Comparison of ENCODE assay signal across 8 cellular contexts in the genomic region with DNA sequence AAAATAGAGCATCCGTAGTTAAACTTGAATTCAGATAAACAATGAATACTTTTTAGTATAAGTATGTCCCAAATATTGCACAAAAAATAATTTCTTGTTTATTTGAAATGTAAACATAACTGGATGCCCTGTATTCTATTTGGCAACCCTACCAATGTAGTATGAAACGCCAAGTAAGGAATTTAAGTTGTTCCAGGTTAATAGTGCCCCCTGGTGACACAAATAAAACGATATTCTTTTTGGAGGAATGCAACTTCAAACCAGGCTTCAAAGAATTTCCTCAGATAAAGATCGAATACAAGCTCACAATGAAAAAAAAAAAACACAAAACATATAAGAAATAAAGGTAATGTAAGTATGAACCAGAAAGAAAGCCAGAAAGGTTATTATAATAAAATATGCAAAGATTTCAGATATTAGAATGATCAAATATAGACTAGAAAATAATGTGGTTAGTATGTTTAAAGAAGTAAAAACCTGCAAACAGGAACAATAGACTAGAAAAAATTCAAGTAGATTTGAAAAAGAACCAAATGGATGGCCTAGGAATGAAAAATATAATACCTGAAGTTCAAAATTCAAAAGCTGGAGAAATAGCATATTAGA. TPM values are rescaled to one million over a fixed set of nuclear protein-coding genes. Genes with fewer than 3 reads are reported as not detected.
DNase-seq lines count a peak whose midpoint lies in the region; ATAC-seq and TF ChIP-seq lines count a peak whose summit lies in the region.

No MANE protein-coding gene starts in this region.

- no peaks in the 10 kb centered on the region for H4K20me1 ChIP-seq in fibroblast of lung (ENCODE audit: control insufficient read depth, extremely low read depth, insufficient read depth, low read length)

- no peak for TF ChIP-seq POLR2A in Peyer's patch (IDR thresholded peaks at IDR 0.05)
- TF ChIP-seq POLR2A in sigmoid colon (IDR thresholded peaks at IDR 0.05): no peak
- no peak for TF ChIP-seq POLR2A in GM18505 (IDR thresholded peaks at IDR 0.05; ENCODE audit: borderline replicate concordance, extremely low read depth, insufficient read depth, insufficient read length)

- peak; percentile 39 for TF ChIP-seq CTCF in BJ (IDR thresholded peaks at IDR 0.05; ENCODE audit: insufficient read depth, low read depth, low read length)
- peak; percentile 11 to 82 (median 64) for TF ChIP-seq CTCF in Peyer's patch (IDR thresholded peaks at IDR 0.05)
- peak; percentile 34 to 38 for TF ChIP-seq CTCF in fibroblast of lung (conservative IDR thresholded peaks at IDR 0.05 in 1 of 2, IDR thresholded peaks at IDR 0.05 in 1 of 2; ENCODE audit: low read depth in 1 of 2, low read length in 2 of 2)
- TF ChIP-seq CTCF in sigmoid colon (IDR thresholded peaks at IDR 0.05): peak; percentile 36 to 46 (median 42)

- POLR2A ChIA-PET in BJ (lab: Charles Lee): interaction anchor here (0.6 kb wide), 1 partner anchor 194 kb away, joined by 3 read pairs; no protein-coding TSS in a partner anchor

- no peak overlapping the region for H2AFZ ChIP-seq in fibroblast of lung (ENCODE audit: low read length)

- H3K4me1 ChIP-seq in Peyer's patch: peaks cover 0 to 7% (median 0%) of the 10 kb centered on the region in 4 donors
- peaks cover 2% of the 10 kb centered on the region for H3K4me1 ChIP-seq in fibroblast of lung (ENCODE audit: control insufficient read depth, extremely low read depth, insufficient read depth, low read length)
- peaks cover 0 to 3% (median 0%) of the 10 kb centered on the region in 4 donors for H3K4me1 ChIP-seq in sigmoid colon

- TF ChIP-seq EP300 in sigmoid colon (IDR thresholded peaks at IDR 0.05): no peak

- ATAC-seq in GM21390 (IDR thresholded peaks at IDR 0.05; ENCODE audit: unreplicated experiment) (peak; percentile 55), GM18505 (IDR thresholded peaks at IDR 0.05; ENCODE audit: unreplicated experiment) (no peak), Right ventricle myocardium inferior (no peak)

- CTCF ChIA-PET in BJ (lab: Yijun Ruan, JAX): interaction anchor here (0.7 to 8.5 kb wide), 12 partner anchors 10 to 273 kb away, joined by 3 to 160 read pairs (median 3); no protein-coding TSS in a partner anchor

- H3K36me3 ChIP-seq in BJ (ENCODE audit: control insufficient read depth, insufficient read depth, low read length) (no peaks in the 10 kb centered on the region), Peyer's patch (no peaks in the 10 kb centered on the region), fibroblast of lung (ENCODE audit: control insufficient read depth, insufficient read depth, low read length) (no peaks in the 10 kb centered on the region), sigmoid colon (no peaks in the 10 kb centered on the region)

- no peaks in the 10 kb centered on the region for H3K79me2 ChIP-seq in fibroblast of lung (ENCODE audit: control insufficient read depth, insufficient read depth, low read length)

- H3K27me3 ChIP-seq in BJ (ENCODE audit: control insufficient read depth, insufficient read depth, low read length) (no peaks in the 10 kb centered on the region), Peyer's patch (no peaks in the 10 kb centered on the region), fibroblast of lung (ENCODE audit: control insufficient read depth, insufficient read depth, low read length) (no peaks in the 10 kb centered on the region), sigmoid colon (no peaks in the 10 kb centered on the region)

- no peak overlapping the region for H3K4me2 ChIP-seq in fibroblast of lung (ENCODE audit: extremely low read depth, insufficient read depth, low read length)

- no peak overlapping the region for H3K9ac ChIP-seq in fibroblast of lung (ENCODE audit: insufficient read depth, low read length)

- DNase-seq in BJ (ENCODE audit: low read depth) (no peak), Peyer's patch (no peak), fibroblast of lung (ENCODE audit: low read depth in 2 of 2) (peak; percentile 44 to 87), sigmoid colon (no peak), HuH-7 (ENCODE audit: low spot score) (no peak), Right ventricle myocardium inferior (ENCODE audit: missing footprints) (no peak)

- no peaks in the 10 kb centered on the region for H3K9me3 ChIP-seq in Peyer's patch
- no peaks in the 10 kb centered on the region for H3K9me3 ChIP-seq in fibroblast of lung (ENCODE audit: control insufficient read depth, insufficient read depth, low read depth, low read length)
- no peaks in the 10 kb centered on the region for H3K9me3 ChIP-seq in sigmoid colon

- 19 to 37% methylated on average over 4 of the region's 4 CpGs for WGBS in sigmoid colon, 2 donors

- no peak overlapping the region for H3K4me3 ChIP-seq in BJ (ENCODE audit: low read depth, low read length)
- H3K4me3 ChIP-seq in Peyer's patch: no peak overlapping the region
- H3K4me3 ChIP-seq in fibroblast of lung (replicated peaks in 1 of 4; ENCODE audit: control extremely low read depth in 1 of 4, insufficient read depth in 1 of 4, low read depth in 3 of 4, low read length in 4 of 4): no peak overlapping the region
- H3K4me3 ChIP-seq in sigmoid colon: no peak overlapping the region

- intact Hi-C loops in sigmoid colon (cut with DNase I): loop anchor here (1.0 to 5.0 kb wide), 2 partner anchors 55 to 232 kb away; a partner anchor contains a TSS
- intact Hi-C loops in Right ventricle myocardium inferior (cut with DNase I): loop anchor here (2.0 to 10.0 kb wide), 3 partner anchors 52 to 232 kb away; a partner anchor contains a TSS

- H3K27ac ChIP-seq in Peyer's patch (no peak overlapping the region), fibroblast of lung (ENCODE audit: insufficient read depth, low read length) (no peak overlapping the region), sigmoid colon (no peak overlapping the region)

RNA-seq across cellular contexts. Expression of a gene that starts 18.4 kb away (rescaled TPM):
- polyA plus RNA-seq in BJ (2011; rRNA removed) (0.63 and 1.3 TPM in 2 replicates), fibroblast of lung (3.1 and 3.5 TPM in 2 replicates), sigmoid colon (10 to 100 TPM in 2 of 3 donors, 1 to 10 TPM in 1; 7.9 to 13.2 (median 12.7) TPM)
- polyA minus RNA-seq in BJ (2011; rRNA and poly(A)+ RNA removed): 0.46 and 1.2 TPM in 2 replicates
- total RNA-seq in Peyer's patch (10 to 100 TPM in 2 of 4 donors, 1 to 10 TPM in 2; 8.3 to 24.7 (median 13.3) TPM), fibroblast of lung (5.8 and 7.7 TPM in 2 replicates), sigmoid colon (10 to 100 TPM; 18.7 to 23.8 (median 21.9) TPM), Right ventricle myocardium inferior (11.1 TPM)
- 2.9 and 3.0 TPM in 2 replicates for polyA plus RNA-seq in fibroblast of lung (2012)
- not detected in 2 replicates for polyA minus RNA-seq in fibroblast of lung (ENCODE audit: low replicate concordance)

RNA-seq across cellular contexts. Expression of a gene that starts 53.8 kb away (rescaled TPM):
- polyA plus RNA-seq in BJ (2011; rRNA removed) (24.5 and 31.2 TPM in 2 replicates), fibroblast of lung (146 and 264 TPM in 2 replicates), sigmoid colon (10 to 100 TPM; 41.2 to 50.5 (median 42.6) TPM)
- polyA minus RNA-seq in BJ (2011; rRNA and poly(A)+ RNA removed): 42.1 and 42.7 TPM in 2 replicates
- total RNA-seq in Peyer's patch (100 to 1,000 TPM in 1 of 4 donors, 10 to 100 TPM in 3; 46.1 to 258 (median 88.3) TPM), fibroblast of lung (68.3 and 113 TPM in 2 replicates), sigmoid colon (100 to 1,000 TPM in 2 of 4 donors, 10 to 100 TPM in 2; 65.7 to 147 (median 114) TPM), Right ventricle myocardium inferior (97.2 TPM)
- 119 and 231 TPM in 2 replicates for polyA plus RNA-seq in fibroblast of lung (2012)
- 250 and 335 TPM in 2 replicates for polyA minus RNA-seq in fibroblast of lung (ENCODE audit: low replicate concordance)

Comparison
In these comparisons a context has a peak if more than half of its experiments do, and no peak if none do; other contexts are left out.
1. DNase-seq: peak in fibroblast of lung (2 of 2); none in BJ (single experiment), Peyer's patch (0 of 3), sigmoid colon (single experiment), HuH-7 (single experiment) and Right ventricle myocardium inferior (single experiment).
2. Peak in every context shown above with its lines, with median percentiles within 50 percentile points of each other: CTCF ChIP-seq.